In genomic region chr1:8082945-8083344, GRCh38 we compare ENCODE assay signal across 1 cellular context.
A peak's percentile ranks its signal among the peaks of the same experiment; 100 is the strongest.
TF ChIP-seq lines count a peak whose summit lies in the region.

No MANE protein-coding gene starts in this region.

TF ChIP-seq in liver, 16 proteins besides CTCF, POLR2A, EP300 and RAD21 (continued from another document):
- TF ChIP-seq, protein P1, sequence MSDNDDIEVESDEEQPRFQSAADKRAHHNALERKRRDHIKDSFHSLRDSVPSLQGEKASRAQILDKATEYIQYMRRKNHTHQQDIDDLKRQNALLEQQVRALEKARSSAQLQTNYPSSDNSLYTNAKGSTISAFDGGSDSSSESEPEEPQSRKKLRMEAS (IDR thresholded peaks at IDR 0.05), result peak; percentile 34
- TF ChIP-seq SP1 (IDR thresholded peaks at IDR 0.05), result peak; percentile 18
- peak; percentile 46 to 57 for TF ChIP-seq RXRA (IDR thresholded peaks at IDR 0.05)
- TF ChIP-seq REST (IDR thresholded peaks at IDR 0.05), result peak; percentile 22
- TF ChIP-seq YY1 (IDR thresholded peaks at IDR 0.05), result peak; percentile 34
- TF ChIP-seq GABPA (IDR thresholded peaks at IDR 0.05 in 1 of 2, conservative IDR thresholded peaks at IDR 0.05 in 1 of 2), result no peak
TF ChIP-seq in liver: peak in this region for 7.
